In the genomic region with DNA sequence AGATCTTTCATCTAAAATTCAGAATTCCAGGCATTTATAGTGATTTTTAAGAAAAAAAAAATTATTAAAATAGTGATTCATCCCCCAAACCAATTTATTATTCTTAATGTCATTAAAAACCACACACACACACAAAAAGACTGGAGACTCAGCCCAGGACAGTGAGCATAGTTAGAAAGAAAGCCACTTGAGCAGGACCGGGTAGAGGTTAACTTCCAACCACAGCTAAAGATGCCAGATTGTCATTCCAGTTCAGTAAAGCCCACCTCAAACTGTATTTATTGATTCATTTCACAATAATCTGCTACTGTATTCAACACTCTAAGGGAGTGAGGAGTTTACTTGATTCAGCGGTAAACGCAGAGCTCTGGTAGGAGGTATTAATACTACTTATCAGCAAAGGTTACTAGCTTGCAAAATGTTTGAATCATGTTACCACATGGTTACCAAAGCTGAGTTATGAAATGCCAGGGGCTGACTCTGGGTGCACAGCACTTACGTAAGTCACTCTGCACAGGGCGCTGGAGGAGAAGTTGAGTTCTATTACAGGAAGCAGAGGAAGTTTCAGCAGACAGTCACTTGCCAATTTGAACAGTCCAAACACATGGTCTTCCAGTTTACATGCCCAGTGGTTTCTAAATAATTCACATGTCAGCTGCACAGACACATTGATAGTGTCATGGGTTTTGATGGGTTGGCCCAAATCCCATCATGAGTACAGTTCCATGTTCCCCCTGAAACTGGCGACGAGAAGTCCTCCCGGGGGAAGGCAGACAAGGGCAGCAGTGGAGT, we compare ENCODE assay signal across 10 cellular contexts.
DNase-seq lines count a peak whose midpoint lies in the region; ATAC-seq and TF ChIP-seq lines count a peak whose summit lies in the region.
"Had no signal": no experiment of that assay in that cellular context is flagged by ENCODE, and none has a peak within 500 bp of the region (broad histone marks: within the 10 kb centered on the region; RNA-seq: fewer than 3 reads in every experiment).

No MANE protein-coding gene starts in this region.

- H3K9me3 ChIP-seq in upper lobe of right lung, result no peaks in the 10 kb centered on the region

- H3K36me3 Mint-ChIP-seq in activated naive CD8-positive, alpha-beta T cell treated with anti-CD3 and anti-CD28 coated beads, Interleukin-2, amount 50 U/mL, for 24 hours (ENCODE audit: low read depth), result no peaks in the 10 kb centered on the region
- H3K36me3 Mint-ChIP-seq in activated naive CD8-positive, alpha-beta T cell treated with anti-CD3 and anti-CD28 coated beads for 36 hours, result no peaks in the 10 kb centered on the region

- TF ChIP-seq POLR2A in lower leg skin (IDR thresholded peaks at IDR 0.05), result no peak

- H3K27ac Mint-ChIP-seq in activated naive CD8-positive, alpha-beta T cell treated with anti-CD3 and anti-CD28 coated beads, Interleukin-2, amount 50 U/mL, for 24 hours, result no peak overlapping the region
- H3K27ac Mint-ChIP-seq in activated naive CD8-positive, alpha-beta T cell treated with anti-CD3 and anti-CD28 coated beads for 36 hours, result no peak overlapping the region
- H3K27ac Mint-ChIP-seq: H9 had no signal

- H3K27me3 Mint-ChIP-seq in activated naive CD8-positive, alpha-beta T cell treated with anti-CD3 and anti-CD28 coated beads, Interleukin-2, amount 50 U/mL, for 24 hours, result peaks cover 3% of the 10 kb centered on the region
- no peaks in the 10 kb centered on the region for H3K27me3 Mint-ChIP-seq in activated naive CD8-positive, alpha-beta T cell treated with anti-CD3 and anti-CD28 coated beads for 36 hours

- ATAC-seq in activated naive CD8-positive, alpha-beta T cell treated with anti-CD3 and anti-CD28 coated beads, Interleukin-2, amount 50 U/mL, for 24 hours, result peak; percentile 10
- peak; percentile 94 for ATAC-seq in upper lobe of right lung

- no peaks in the 10 kb centered on the region for H3K4me1 ChIP-seq in upper lobe of right lung

- H3K4me3 Mint-ChIP-seq in activated naive CD8-positive, alpha-beta T cell treated with anti-CD3 and anti-CD28 coated beads, Interleukin-2, amount 50 U/mL, for 24 hours, result no peak overlapping the region
- H3K4me3 Mint-ChIP-seq in activated naive CD8-positive, alpha-beta T cell treated with anti-CD3 and anti-CD28 coated beads for 36 hours, result no peak overlapping the region
- H3K4me3 Mint-ChIP-seq: H9 had no signal

- no peak for DNase-seq in activated naive CD8-positive, alpha-beta T cell treated with anti-CD3 and anti-CD28 coated beads, Interleukin-2, amount 50 U/mL, for 24 hours
- no peak for DNase-seq in activated naive CD8-positive, alpha-beta T cell treated with anti-CD3 and anti-CD28 coated beads for 36 hours
- peak; percentile 93 to 98 for DNase-seq in cardiac fibroblast (ENCODE audit: low read depth in 2 of 2)
- peak; percentile 84 to 92 for DNase-seq in lower leg skin (ENCODE audit: low spot score in 2 of 2)
- DNase-seq in upper lobe of right lung, result peak; percentile 73
- no peak for DNase-seq in SW480 (ENCODE audit: low spot score)
- no peak for DNase-seq in NCI-H1436 treated with DMSO at 0.1 percent for 48 hours (lab: John Stamatoyannopoulos, UW)
- DNase-seq in posterior vena cava (ENCODE audit: low spot score), result no peak
- DNase-seq: H9, NCI-H524 had no signal

- TF ChIP-seq CTCF in cardiac fibroblast (IDR thresholded peaks at IDR 0.05; ENCODE audit: low read depth, low read length), result no peak
- no peak for TF ChIP-seq CTCF in lower leg skin (IDR thresholded peaks at IDR 0.05)
- TF ChIP-seq CTCF in upper lobe of right lung (IDR thresholded peaks at IDR 0.05), result no peak

- H3K9me3 Mint-ChIP-seq in activated naive CD8-positive, alpha-beta T cell treated with anti-CD3 and anti-CD28 coated beads, Interleukin-2, amount 50 U/mL, for 24 hours, result no peaks in the 10 kb centered on the region
- H3K9me3 Mint-ChIP-seq in activated naive CD8-positive, alpha-beta T cell treated with anti-CD3 and anti-CD28 coated beads for 36 hours, result no peaks in the 10 kb centered on the region
- H3K9me3 Mint-ChIP-seq: H9 had no signal

- H3K36me3 ChIP-seq in upper lobe of right lung, result no peaks in the 10 kb centered on the region

- H3K4me3 ChIP-seq in cardiac fibroblast (replicated peaks in 1 of 2; ENCODE audit: low read depth in 2 of 2, low read length in 2 of 2), result no peak overlapping the region
- no peak overlapping the region for H3K4me3 ChIP-seq in lower leg skin (ENCODE audit: low read depth, poor library complexity, severe bottlenecking)
- H3K4me3 ChIP-seq in upper lobe of right lung, result no peak overlapping the region

- intact Hi-C loops in lower leg skin (cut with DNase I; ENCODE audit: low total_unique reads) (no loop called here), upper lobe of right lung (cut with DNase I) (no loop called here), posterior vena cava (cut with DNase I) (no loop called here)

- peaks cover 2% of the 10 kb centered on the region for H3K4me1 Mint-ChIP-seq in activated naive CD8-positive, alpha-beta T cell treated with anti-CD3 and anti-CD28 coated beads, Interleukin-2, amount 50 U/mL, for 24 hours
- H3K4me1 Mint-ChIP-seq in activated naive CD8-positive, alpha-beta T cell treated with anti-CD3 and anti-CD28 coated beads for 36 hours, result no peaks in the 10 kb centered on the region
- H3K4me1 Mint-ChIP-seq: H9 had no signal

- 32 to 39% methylated on average over 8 of the region's 8 CpGs for WGBS in lower leg skin, 2 donors

- H3K27me3 ChIP-seq in upper lobe of right lung, result no peaks in the 10 kb centered on the region

- peak overlapping the region; percentile 71 for H3K27ac ChIP-seq in upper lobe of right lung

Comparison
In these comparisons a context has a peak if more than half of its experiments do, and no peak if none do; other contexts are left out.
1. DNase-seq: peak in cardiac fibroblast (2 of 2), lower leg skin (2 of 2) and upper lobe of right lung (single experiment); none in activated naive CD8-positive, alpha-beta T cell treated with anti-CD3 and anti-CD28 coated beads, Interleukin-2, amount 50 U/mL, for 24 hours (single experiment), activated naive CD8-positive, alpha-beta T cell treated with anti-CD3 and anti-CD28 coated beads for 36 hours (single experiment), SW480 (single experiment), NCI-H1436 treated with DMSO at 0.1 percent for 48 hours (single experiment) and posterior vena cava (single experiment).